In genomic region chr4:141331534-141332358, GRCh38 we compare ENCODE assay signal across 1 cellular context.
TF ChIP-seq lines count a peak whose summit lies in the region.

No MANE protein-coding gene starts in this region.

TF ChIP-seq in H1, 55 proteins besides CTCF, POLR2A, EP300 and RAD21 (continued from another document):
- TF ChIP-seq TAF1 (IDR thresholded peaks at IDR 0.05; ENCODE audit: low read depth, low read length) (no peak), KDM5A (IDR thresholded peaks at IDR 0.05; ENCODE audit: low read length) (no peak), KDM4A (IDR thresholded peaks at IDR 0.05; ENCODE audit: low read depth, low read length, severe bottlenecking) (no peak), SIRT6 (IDR thresholded peaks at IDR 0.05; ENCODE audit: low read length) (no peak), ATF3 (IDR thresholded peaks at IDR 0.05; ENCODE audit: insufficient read depth, low read depth, low read length) (no peak), TCF12 (IDR thresholded peaks at IDR 0.05; ENCODE audit: low read depth, low read length) (no peak), SP4 (IDR thresholded peaks at IDR 0.05; ENCODE audit: low read length) (no peak), GTF2F1 (IDR thresholded peaks at IDR 0.05; ENCODE audit: borderline replicate concordance, low read depth, low read length) (no peak)
TF ChIP-seq in H1: peak in this region for 0.
